In the genomic region with DNA sequence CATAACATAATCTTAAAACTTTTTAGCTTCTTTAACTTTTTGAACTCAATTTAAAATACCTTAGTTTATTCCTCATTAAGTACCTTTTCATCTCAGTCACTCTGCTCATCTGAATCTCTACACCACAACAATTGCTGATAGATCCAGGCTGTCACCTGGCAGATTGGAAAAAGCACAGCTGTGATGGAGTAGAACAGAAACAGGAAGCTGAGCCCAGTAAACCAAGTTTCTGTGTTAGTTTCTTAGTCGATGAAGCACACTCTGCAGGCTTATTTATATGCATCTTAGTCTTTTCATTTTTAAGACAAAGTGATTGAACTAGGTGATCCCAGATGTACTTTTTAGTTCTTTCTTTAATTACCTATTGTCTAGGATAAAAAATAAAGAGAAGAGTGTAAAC, we compare ENCODE assay signal across 13 cellular contexts.
DNase-seq lines count a peak whose midpoint lies in the region; ATAC-seq, FAIRE-seq and TF ChIP-seq lines count a peak whose summit lies in the region.
"Had no signal": no experiment of that assay in that cellular context is flagged by ENCODE, and none has a peak within 500 bp of the region (broad histone marks: within the 10 kb centered on the region; RNA-seq: fewer than 3 reads in every experiment).

No MANE protein-coding gene starts in this region.

- TF ChIP-seq CTCF in GM12878 (IDR thresholded peaks at IDR 0.05 in 2 of 3, conservative IDR thresholded peaks at IDR 0.05 in 1 of 3; ENCODE audit: control insufficient read depth in 2 of 3, extremely low read depth in 1 of 3, insufficient read depth in 1 of 3, low read depth in 3 of 3, low read length in 3 of 3): no peak
- TF ChIP-seq CTCF in adrenal gland (IDR thresholded peaks at IDR 0.05): no peak
- TF ChIP-seq CTCF in BE2C (IDR thresholded peaks at IDR 0.05; ENCODE audit: low read depth, low read length): no peak

- no peaks in the 10 kb centered on the region for H4K20me1 ChIP-seq in GM12878 (ENCODE audit: control insufficient read depth, insufficient read depth)

- no peak for TF ChIP-seq EP300 in GM12878 (IDR thresholded peaks at IDR 0.05; ENCODE audit: borderline replicate concordance in 1 of 2, control insufficient read depth in 1 of 2, low read depth in 2 of 2, low read length in 2 of 2)

- SMC1A ChIA-PET in GM12878 (lab: Charles Lee; ENCODE audit: uncharacterized antibody, unreplicated experiment): interaction anchor here (0.8 to 1.4 kb wide), 4 partner anchors 9 to 37 kb away, joined by 3 to 12 read pairs (median 4); no protein-coding TSS in a partner anchor

- H3K9ac ChIP-seq in GM12878 (ENCODE audit: control insufficient read depth, insufficient read depth, low read length): no peak overlapping the region

- in situ Hi-C loops in GM12878 (cut with MboI): no loop called here

- no peaks in the 10 kb centered on the region for H3K4me1 ChIP-seq in GM12878 (ENCODE audit: control insufficient read depth, insufficient read depth, low read length)
- H3K4me1 ChIP-seq in adrenal gland (replicated peaks in 1 of 2): no peaks in the 10 kb centered on the region
- H3K4me1 ChIP-seq in BE2C: no peaks in the 10 kb centered on the region
- H3K4me1 ChIP-seq: right lobe of liver, vagina had no signal

- ATAC-seq in GM21723 (IDR thresholded peaks at IDR 0.05; ENCODE audit: unreplicated experiment) (peak; percentile 71), HG03135 (IDR thresholded peaks at IDR 0.05; ENCODE audit: unreplicated experiment) (peak; percentile 88), GM12878 (peak; percentile 94)
- ATAC-seq: activated CD8-positive, alpha-beta T cell treated with anti-CD3 and anti-CD28 coated beads for 36 hours had no signal

- no peak for TF ChIP-seq RAD21 in GM12878 (IDR thresholded peaks at IDR 0.05; ENCODE audit: insufficient read depth, low read depth, low read length)

- H3K79me2 ChIP-seq in GM12878 (ENCODE audit: control insufficient read depth, insufficient read depth, low read length): no peaks in the 10 kb centered on the region

- H3K4me2 ChIP-seq in GM12878 (ENCODE audit: control insufficient read depth, insufficient read depth): no peak overlapping the region

- H3K27ac ChIP-seq in GM12878 (ENCODE audit: control insufficient read depth, insufficient read depth): no peak overlapping the region
- no peak overlapping the region for H3K27ac ChIP-seq in adrenal gland
- H3K27ac ChIP-seq: right lobe of liver, vagina had no signal

- H3K9me3 ChIP-seq in GM12878 (replicated peaks; ENCODE audit: control insufficient read depth, insufficient read depth, low read length): no peaks in the 10 kb centered on the region
- H3K9me3 ChIP-seq in adrenal gland (replicated peaks in 1 of 3): no peaks in the 10 kb centered on the region
- H3K9me3 ChIP-seq in BE2C: no peaks in the 10 kb centered on the region
- H3K9me3 ChIP-seq: right lobe of liver, vagina had no signal

- TF ChIP-seq POLR2A in GM12878 (IDR thresholded peaks at IDR 0.05; ENCODE audit: low read depth, low read length): no peak
- no peak for TF ChIP-seq POLR2A in adrenal gland (IDR thresholded peaks at IDR 0.05)

- H3K36me3 ChIP-seq in GM12878 (ENCODE audit: control insufficient read depth in 2 of 2, insufficient read depth in 2 of 2, low read length in 1 of 2) (no peaks in the 10 kb centered on the region), adrenal gland (replicated peaks in 1 of 2) (no peaks in the 10 kb centered on the region), BE2C (no peaks in the 10 kb centered on the region)
- H3K36me3 ChIP-seq: right lobe of liver, vagina had no signal

- CTCF ChIA-PET in GM12878 (lab: Yijun Ruan, JAX): interaction anchor here (0.5 to 2.7 kb wide), 3 partner anchors 9 to 34 kb away, joined by 3 to 9 read pairs (median 4); no protein-coding TSS in a partner anchor

- no peak overlapping the region for H2AFZ ChIP-seq in GM12878 (ENCODE audit: control insufficient read depth, low read depth, low read length)

- H3K27me3 ChIP-seq in GM12878 (replicated peaks in 1 of 2; ENCODE audit: control insufficient read depth in 2 of 2, insufficient read depth in 2 of 2, low read length in 1 of 2): no peaks in the 10 kb centered on the region
- no peaks in the 10 kb centered on the region for H3K27me3 ChIP-seq in adrenal gland
- no peaks in the 10 kb centered on the region for H3K27me3 ChIP-seq in BE2C
- H3K27me3 ChIP-seq: right lobe of liver, vagina had no signal

- intact Hi-C loops in GM12878 (cut with micrococcal nuclease; ENCODE audit: unreplicated experiment) (no loop called here), adrenal gland (cut with DNase I) (no loop called here)

- DNase-seq in GM19239 (ENCODE audit: insufficient read length, low spot score) (peak; percentile 18), GM12878 (ENCODE audit: low read depth, low spot score) (no peak), adrenal gland (no peak), nucleus accumbens (lab: John Stamatoyannopoulos, UW) (no peak), BE2C (no peak)
- DNase-seq: activated CD8-positive, alpha-beta T cell treated with anti-CD3 and anti-CD28 coated beads for 36 hours; IMR-90; NCI-H345; right lobe of liver had no signal

- 0% methylated on average over 1 of the region's 1 CpG for WGBS in GM12878 (ENCODE audit: insufficient coverage, insufficient replicate concordance, low lambda C conversion rate, missing lambda C conversion rate)
- WGBS in adrenal gland, 4 donors: 24 to 27% (median 25%) methylated on average over 1 of the region's 1 CpG

- no peak overlapping the region for H3K4me3 ChIP-seq in GM12878
- no peak overlapping the region for H3K4me3 ChIP-seq in adrenal gland
- no peak overlapping the region for H3K4me3 ChIP-seq in BE2C (ENCODE audit: low read depth, low read length)
- H3K4me3 ChIP-seq: right lobe of liver, vagina had no signal

- no TSS peak for BruUV-seq in GM12878 (replicated peaks; lab: Mats Ljungman, UMichigan)

- FAIRE-seq in GM19239 (lab: Jason Lieb, UNC): peak; percentile 85
- FAIRE-seq in GM12878 (lab: Jason Lieb, UNC): no peak
- FAIRE-seq: D721Med had no signal

- RAD21 ChIA-PET in GM12878 (lab: Charles Lee; ENCODE audit: unreplicated experiment): interaction anchor here (0.7 to 1.2 kb wide), 2 partner anchors 9 to 18 kb away, joined by 3 to 17 read pairs; no protein-coding TSS in a partner anchor

- POLR2A ChIA-PET in GM12878 (lab: Charles Lee): interaction anchor here (0.7 to 0.8 kb wide), 2 partner anchors 8 to 18 kb away, joined by 5 read pairs; no protein-coding TSS in a partner anchor

TF ChIP-seq in GM12878, 131 proteins besides CTCF, POLR2A, EP300 and RAD21 (continues in another document):
- TF ChIP-seq STAT3 (IDR thresholded peaks at IDR 0.05; ENCODE audit: low read depth, low read length) (no peak), TCF12 (IDR thresholded peaks at IDR 0.05; ENCODE audit: low read depth, low read length) (no peak), POLR2AphosphoS2 (IDR thresholded peaks at IDR 0.05; ENCODE audit: low read depth, low read length) (no peak), YY1 (IDR thresholded peaks at IDR 0.05; ENCODE audit: low read depth, low read length) (no peak)
- TF ChIP-seq, protein P1, sequence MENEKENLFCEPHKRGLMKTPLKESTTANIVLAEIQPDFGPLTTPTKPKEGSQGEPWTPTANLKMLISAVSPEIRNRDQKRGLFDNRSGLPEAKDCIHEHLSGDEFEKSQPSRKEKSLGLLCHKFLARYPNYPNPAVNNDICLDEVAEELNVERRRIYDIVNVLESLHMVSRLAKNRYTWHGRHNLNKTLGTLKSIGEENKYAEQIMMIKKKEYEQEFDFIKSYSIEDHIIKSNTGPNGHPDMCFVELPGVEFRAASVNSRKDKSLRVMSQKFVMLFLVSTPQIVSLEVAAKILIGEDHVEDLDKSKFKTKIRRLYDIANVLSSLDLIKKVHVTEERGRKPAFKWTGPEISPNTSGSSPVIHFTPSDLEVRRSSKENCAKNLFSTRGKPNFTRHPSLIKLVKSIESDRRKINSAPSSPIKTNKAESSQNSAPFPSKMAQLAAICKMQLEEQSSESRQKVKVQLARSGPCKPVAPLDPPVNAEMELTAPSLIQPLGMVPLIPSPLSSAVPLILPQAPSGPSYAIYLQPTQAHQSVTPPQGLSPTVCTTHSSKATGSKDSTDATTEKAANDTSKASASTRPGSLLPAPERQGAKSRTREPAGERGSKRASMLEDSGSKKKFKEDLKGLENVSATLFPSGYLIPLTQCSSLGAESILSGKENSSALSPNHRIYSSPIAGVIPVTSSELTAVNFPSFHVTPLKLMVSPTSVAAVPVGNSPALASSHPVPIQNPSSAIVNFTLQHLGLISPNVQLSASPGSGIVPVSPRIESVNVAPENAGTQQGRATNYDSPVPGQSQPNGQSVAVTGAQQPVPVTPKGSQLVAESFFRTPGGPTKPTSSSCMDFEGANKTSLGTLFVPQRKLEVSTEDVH (IDR thresholded peaks at IDR 0.05; ENCODE audit: low read depth, partially characterized antibody): no peak
- TF ChIP-seq, protein P2, sequence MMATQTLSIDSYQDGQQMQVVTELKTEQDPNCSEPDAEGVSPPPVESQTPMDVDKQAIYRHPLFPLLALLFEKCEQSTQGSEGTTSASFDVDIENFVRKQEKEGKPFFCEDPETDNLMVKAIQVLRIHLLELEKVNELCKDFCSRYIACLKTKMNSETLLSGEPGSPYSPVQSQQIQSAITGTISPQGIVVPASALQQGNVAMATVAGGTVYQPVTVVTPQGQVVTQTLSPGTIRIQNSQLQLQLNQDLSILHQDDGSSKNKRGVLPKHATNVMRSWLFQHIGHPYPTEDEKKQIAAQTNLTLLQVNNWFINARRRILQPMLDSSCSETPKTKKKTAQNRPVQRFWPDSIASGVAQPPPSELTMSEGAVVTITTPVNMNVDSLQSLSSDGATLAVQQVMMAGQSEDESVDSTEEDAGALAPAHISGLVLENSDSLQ (IDR thresholded peaks at IDR 0.05): peak; percentile 37; the same call in 1 of the 2 replicates
